18 cellular contexts compared by ENCODE assay signal in the genomic region with DNA sequence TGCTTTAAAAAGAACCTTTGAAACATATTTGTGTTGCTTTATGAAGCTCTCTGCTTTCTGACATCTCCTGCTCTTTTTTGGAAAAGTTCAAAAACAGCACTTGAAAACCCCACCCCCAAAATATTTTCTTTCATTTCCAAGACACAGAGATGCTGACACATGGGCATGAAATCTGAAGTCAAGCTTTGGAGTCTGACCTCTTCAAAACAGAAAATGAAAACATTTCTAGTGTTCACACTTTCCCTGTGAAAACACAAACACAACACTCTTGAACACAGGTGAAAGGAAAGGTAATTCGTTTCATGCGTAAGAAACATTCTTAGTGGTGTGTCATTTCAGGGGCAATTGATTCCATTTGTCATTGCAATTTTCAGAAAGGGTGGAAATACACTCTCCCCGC. TPM values are rescaled to one million over a fixed set of nuclear protein-coding genes. Genes with fewer than 3 reads are reported as not detected.
"Had no signal": no experiment of that assay in that cellular context is flagged by ENCODE, and none has a peak within 500 bp of the region (broad histone marks: within the 10 kb centered on the region; RNA-seq: fewer than 3 reads in every experiment).

No MANE protein-coding gene starts in this region.

- H3K9me3 ChIP-seq: psoas muscle, upper lobe of right lung had no signal

- H3K27ac ChIP-seq: cardiac muscle cell, psoas muscle, upper lobe of right lung, VCaP had no signal

- H3K27me3 ChIP-seq: upper lobe of right lung had no signal

- H3K4me1 ChIP-seq: psoas muscle had no signal

- H3K4me3 ChIP-seq: cardiac muscle cell, psoas muscle, upper lobe of right lung had no signal

- H3K36me3 ChIP-seq: cardiac muscle cell, upper lobe of right lung had no signal

- DNase-seq: activated CD4-positive, alpha-beta memory T cell treated with anti-CD3 and anti-CD28 coated beads for 36 hours; activated effector memory CD4-positive, alpha-beta T cell treated with anti-CD3 and anti-CD28 coated beads, Interleukin-2, amount 50 U/mL, for 16 hours; activated T-cell treated with anti-CD3 and anti-CD28 coated beads, Interleukin-2, amount 50 U/mL, for 4 hours; amygdala; effector memory CD8-positive, alpha-beta T cell; erythroblast; glutamatergic neuron; immature natural killer cell; mesenchymal stem cell; occipital lobe; psoas muscle; stimulated activated CD4-positive, alpha-beta T cell treated with anti-CD3 and anti-CD28 coated beads, Interleukin-2, amount 100 ng/mL, for 48 hours; stimulated activated naive CD8-positive, alpha-beta T cell treated with anti-CD3 and anti-CD28 coated beads, Interleukin-15, Interleukin-2, amounts not matched to agents 100 U/mL and 50 U/mL, for 24 hours; T1000; upper lobe of right lung had no signal

RNA-seq across cellular contexts. Expression of a gene that starts 10.8 kb away (rescaled TPM):
- total RNA-seq: activated CD4-positive, alpha-beta memory T cell treated with anti-CD3 and anti-CD28 coated beads for 36 hours; activated naive CD4-positive, alpha-beta T cell treated with anti-CD3 and anti-CD28 coated beads, Interleukin-2, amount 50 U/mL, for 72 hours; activated T-cell treated with anti-CD3 and anti-CD28 coated beads, Interleukin-2, amount 50 U/mL, for 4 hours had no signal
- polyA plus RNA-seq: cardiac muscle cell, immature natural killer cell had no signal
